ENCODE assay signal across 24 cellular contexts in genomic region chr3:2810723-2811122, GRCh38.
DNase-seq lines count a peak whose midpoint lies in the region; ATAC-seq, FAIRE-seq and TF ChIP-seq lines count a peak whose summit lies in the region.
"Had no signal": no experiment of that assay in that cellular context is flagged by ENCODE, and none has a peak within 500 bp of the region (broad histone marks: within the 10 kb centered on the region; RNA-seq: fewer than 3 reads in every experiment).

No MANE protein-coding gene starts in this region.

- no peak for ATAC-seq in HG03135 (IDR thresholded peaks at IDR 0.05; ENCODE audit: unreplicated experiment)
- ATAC-seq: gastrocnemius medialis had no signal

- WGBS in mammary epithelial cell (ENCODE audit: low coverage, missing lambda C conversion rate), result 10% methylated on average over 1 of the region's 1 CpG

- no peak for TF ChIP-seq CTCF in mammary epithelial cell (conservative IDR thresholded peaks at IDR 0.05 in 1 of 2, IDR thresholded peaks at IDR 0.05 in 1 of 2; ENCODE audit: extremely low read depth in 1 of 2, insufficient read depth in 1 of 2, low read depth in 1 of 2, low read length in 2 of 2)
- TF ChIP-seq CTCF in fibroblast of the aortic adventitia (IDR thresholded peaks at IDR 0.05; ENCODE audit: insufficient read depth, low read length), result no peak

- intact Hi-C loops in mammary epithelial cell (cut with micrococcal nuclease), result no loop called here

- no peaks in the 10 kb centered on the region for H4K20me1 ChIP-seq in mammary epithelial cell (ENCODE audit: insufficient read depth, low read length)

- no peak overlapping the region for H3K4me2 ChIP-seq in mammary epithelial cell (ENCODE audit: insufficient read depth, low read depth, low read length)

- no peaks in the 10 kb centered on the region for H3K36me3 ChIP-seq in mammary epithelial cell (ENCODE audit: insufficient read depth, low read length)
- H3K36me3 ChIP-seq: gastrocnemius medialis, neutrophil had no signal

- dilution Hi-C loops in mammary epithelial cell (cut with HindIII; ENCODE audit: low sequenced_read_pairs), result no loop called here

- in situ Hi-C loops in T47D (cut with HindIII; ENCODE audit: low pct_unique_long_range_greater_than_20kb, low sequenced_read_pairs) (no loop called here), mammary epithelial cell (cut with MboI; ENCODE audit: low sequenced_read_pairs in 2 of 2) (no loop called here), G401 (cut with HindIII; ENCODE audit: low sequenced_read_pairs) (no loop called here)

- H3K9ac ChIP-seq in mammary epithelial cell (ENCODE audit: insufficient read depth, low read length), result no peak overlapping the region

- no peaks in the 10 kb centered on the region for H3K79me2 ChIP-seq in mammary epithelial cell (ENCODE audit: insufficient read depth, low read length)

- H3K27me3 ChIP-seq in mammary epithelial cell (ENCODE audit: insufficient read depth, low read length), result no peaks in the 10 kb centered on the region
- H3K27me3 ChIP-seq: gastrocnemius medialis, neutrophil had no signal

- peaks cover 18% of the 10 kb centered on the region for H3K9me3 ChIP-seq in mammary epithelial cell (replicated peaks; ENCODE audit: insufficient read depth, low read length)
- H3K9me3 ChIP-seq: gastrocnemius medialis, neutrophil had no signal

- FAIRE-seq in urothelium cell line (lab: Jason Lieb, UNC), result no peak
- FAIRE-seq: astrocyte, islet of Langerhans had no signal

- DNase-seq in T47D (ENCODE audit: low read depth in 1 of 2, low spot score in 1 of 2) (peak; percentile 14 to 49), mammary epithelial cell (no peak), OCI-M1 (lab: John Stamatoyannopoulos, UW) (peak; percentile 28), fibroblast of the aortic adventitia (ENCODE audit: low read depth) (peak; percentile 3), urothelium cell line (ENCODE audit: low spot score) (peak; percentile 38), G401 (ENCODE audit: low spot score) (no peak), NCI-H146 treated with DMSO at 0.1 percent for 48 hours (lab: John Stamatoyannopoulos, UW; ENCODE audit: unreplicated experiment) (no peak)
- DNase-seq: activated CD4-positive, alpha-beta T cell treated with anti-CD3 and anti-CD28 coated beads for 48 hours; activated naive CD4-positive, alpha-beta T cell treated with anti-CD3 and anti-CD28 coated beads, Interleukin-2, amount 50 U/mL, for 16 hours; activated T-cell treated with anti-CD3 and anti-CD28 coated beads, Interleukin-2, amount 50 U/mL, for 48 hours; DMS153; erythroblast; gastrocnemius medialis; GF-D8; hypothalamus; NCI-H1436 treated with DMSO at 0.1 percent for 48 hours; NCI-H524 treated with DMSO at 0.1 percent for 48 hours; stimulated activated CD4-positive, alpha-beta T cell treated with anti-CD3 and anti-CD28 coated beads, Interleukin-1b, Interleukin-23, amount 100 ng/mL, for 48 hours had no signal

- no peak overlapping the region for H2AFZ ChIP-seq in mammary epithelial cell (ENCODE audit: low read depth, low read length)

- BruUV-seq in mammary epithelial cell (replicated peaks; lab: Mats Ljungman, UMichigan), result no TSS peak

- no peak overlapping the region for H3K27ac ChIP-seq in mammary epithelial cell (ENCODE audit: insufficient read depth, low read depth, low read length)
- H3K27ac ChIP-seq: gastrocnemius medialis, neutrophil, skin epidermis had no signal

- H3K4me1 ChIP-seq in mammary epithelial cell (ENCODE audit: insufficient read depth, low read length), result no peaks in the 10 kb centered on the region
- H3K4me1 ChIP-seq: gastrocnemius medialis had no signal

- H3K4me3 ChIP-seq in mammary epithelial cell (replicated peaks in 1 of 3; ENCODE audit: insufficient read depth in 1 of 3, low read depth in 2 of 3, low read length in 3 of 3), result no peak overlapping the region
- H3K4me3 ChIP-seq in fibroblast of the aortic adventitia (ENCODE audit: low read depth, low read length), result no peak overlapping the region
- H3K4me3 ChIP-seq: gastrocnemius medialis, lung, skin epidermis had no signal

- CTCF ChIA-PET in mammary epithelial cell (lab: Charles Lee; ENCODE audit: low non-redundant PET), result no interaction called here

Comparison
In these comparisons a context has a peak if more than half of its experiments do, and no peak if none do; other contexts are left out.
1. DNase-seq: peak in T47D (2 of 2), OCI-M1 (single experiment), fibroblast of the aortic adventitia (single experiment) and urothelium cell line (single experiment); none in mammary epithelial cell (single experiment), G401 (single experiment) and NCI-H146 treated with DMSO at 0.1 percent for 48 hours (single experiment).